16 cellular contexts compared by ENCODE assay signal in the genomic region with DNA sequence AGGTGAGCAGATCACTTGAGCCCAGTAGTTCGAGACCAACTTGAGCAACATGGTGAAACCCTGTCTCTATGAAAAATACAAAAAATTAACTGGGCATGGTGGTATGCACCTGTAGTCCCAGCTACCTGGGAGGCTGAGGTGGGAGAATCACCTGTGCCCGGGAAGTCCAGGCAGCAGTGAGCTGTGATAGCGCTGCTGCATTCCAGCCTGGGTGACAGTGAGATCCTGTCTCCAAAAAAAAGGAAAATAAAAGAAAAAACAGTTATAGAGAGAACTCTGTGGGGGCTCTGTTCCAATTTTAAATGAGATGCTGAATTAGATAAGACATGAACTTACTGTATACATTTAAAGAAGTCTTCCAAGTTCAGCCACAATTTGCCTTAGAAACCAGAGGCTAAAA.
"Had no signal": no experiment of that assay in that cellular context is flagged by ENCODE, and none has a peak within 500 bp of the region (broad histone marks: within the 10 kb centered on the region; RNA-seq: fewer than 3 reads in every experiment).

No MANE protein-coding gene starts in this region.

- H3K4me1 ChIP-seq: left ventricle myocardium inferior, neural progenitor cell, upper lobe of right lung had no signal

- ATAC-seq: activated CD4-positive, CD25-positive, alpha-beta regulatory T cell treated with anti-CD3 and anti-CD28 coated beads, Interleukin-2, amount 50 U/mL, for 24 hours; stimulated activated memory B cell treated with anti-CD40 and anti-IgM and Interleukin-4, amounts not matched to agents 10 μg/mL and 1 μg/mL and 100 μg/mL, for 72 hours; upper lobe of right lung had no signal

- DNase-seq: activated naive CD4-positive, alpha-beta T cell treated with anti-CD3 and anti-CD28 coated beads, Interleukin-2, amount 50 U/mL, for 16 hours; activated T-cell treated with anti-CD3 and anti-CD28 coated beads, Interleukin-2, amount 50 U/mL, for 1 hour; adrenal gland; esophagus squamous epithelium; foreskin melanocyte; head of caudate nucleus; left ventricle myocardium inferior; small intestine; upper lobe of right lung had no signal

- H3K27ac ChIP-seq: adrenal gland, left ventricle myocardium inferior, neural progenitor cell, right atrium auricular region, upper lobe of right lung had no signal

- H3K4me3 Mint-ChIP-seq: brain; neural progenitor cell; stimulated activated memory B cell treated with anti-CD40 and anti-IgM and Interleukin-4, amounts not matched to agents 10 μg/mL and 1 μg/mL and 100 μg/mL, for 72 hours had no signal

- H3K27ac Mint-ChIP-seq: neural progenitor cell; stimulated activated memory B cell treated with anti-CD40 and anti-IgM and Interleukin-4, amounts not matched to agents 10 μg/mL and 1 μg/mL and 100 μg/mL, for 72 hours had no signal

- H3K27me3 ChIP-seq: adrenal gland, esophagus squamous epithelium, neural progenitor cell, right atrium auricular region, upper lobe of right lung had no signal

- H3K4me1 Mint-ChIP-seq: neural progenitor cell; stimulated activated memory B cell treated with anti-CD40 and anti-IgM and Interleukin-4, amounts not matched to agents 10 μg/mL and 1 μg/mL and 100 μg/mL, for 72 hours had no signal

- FAIRE-seq: endometrium, islet of Langerhans, small intestine had no signal

- H3K4me3 ChIP-seq: adrenal gland, esophagus squamous epithelium, left ventricle myocardium inferior, neural progenitor cell, right atrium auricular region, upper lobe of right lung had no signal

- H3K27me3 Mint-ChIP-seq: brain; stimulated activated memory B cell treated with anti-CD40 and anti-IgM and Interleukin-4, amounts not matched to agents 10 μg/mL and 1 μg/mL and 100 μg/mL, for 72 hours had no signal

- H3K9me3 ChIP-seq: adrenal gland, esophagus squamous epithelium, left ventricle myocardium inferior, right atrium auricular region, upper lobe of right lung had no signal

- H3K9me3 Mint-ChIP-seq: brain; neural progenitor cell; stimulated activated memory B cell treated with anti-CD40 and anti-IgM and Interleukin-4, amounts not matched to agents 10 μg/mL and 1 μg/mL and 100 μg/mL, for 72 hours had no signal
